8 cellular contexts compared by ENCODE assay signal in genomic region chrX:150363561-150364346, GRCh38. TPM values are rescaled to one million over a fixed set of nuclear protein-coding genes. Genes with fewer than 3 reads are reported as not detected.
DNase-seq lines count a peak whose midpoint lies in the region; ATAC-seq and TF ChIP-seq lines count a peak whose summit lies in the region.

No MANE protein-coding gene starts in this region.

- no peaks in the 10 kb centered on the region for H3K36me3 Mint-ChIP-seq in activated naive CD4-positive, alpha-beta T cell treated with anti-CD3 and anti-CD28 coated beads, Interleukin-2, amount 10 ng/mL, durations not matched to agents 7 days and 5 days
- no peaks in the 10 kb centered on the region for H3K36me3 Mint-ChIP-seq in glutamatergic neuron (ENCODE audit: unreplicated experiment)

- TF ChIP-seq CTCF in C4-2B (conservative IDR thresholded peaks at IDR 0.05) (0 out of 2 replicates have a peak, but pooled peaks have one; percentile 10), glutamatergic neuron (IDR thresholded peaks at IDR 0.05; ENCODE audit: partially characterized antibody, unreplicated experiment) (no peak), omental fat pad (IDR thresholded peaks at IDR 0.05) (no peak)

- peaks cover 68% of the 10 kb centered on the region for H3K27me3 Mint-ChIP-seq in activated naive CD4-positive, alpha-beta T cell treated with anti-CD3 and anti-CD28 coated beads, Interleukin-2, amount 10 ng/mL, durations not matched to agents 7 days and 5 days
- H3K27me3 Mint-ChIP-seq in glutamatergic neuron (ENCODE audit: unreplicated experiment) = peaks cover 7% of the 10 kb centered on the region

- H3K9me3 Mint-ChIP-seq in activated naive CD4-positive, alpha-beta T cell treated with anti-CD3 and anti-CD28 coated beads, Interleukin-2, amount 10 ng/mL, durations not matched to agents 7 days and 5 days = no peaks in the 10 kb centered on the region
- peaks cover 5% of the 10 kb centered on the region for H3K9me3 Mint-ChIP-seq in glutamatergic neuron (ENCODE audit: unreplicated experiment)

- H3K4me3 Mint-ChIP-seq in activated naive CD4-positive, alpha-beta T cell treated with anti-CD3 and anti-CD28 coated beads, Interleukin-2, amount 10 ng/mL, durations not matched to agents 7 days and 5 days = peak overlapping the region; percentile 73
- H3K4me3 Mint-ChIP-seq in glutamatergic neuron (ENCODE audit: unreplicated experiment) = peak overlapping the region; percentile 46

- peaks cover 33% of the 10 kb centered on the region for H3K4me1 Mint-ChIP-seq in activated naive CD4-positive, alpha-beta T cell treated with anti-CD3 and anti-CD28 coated beads, Interleukin-2, amount 10 ng/mL, durations not matched to agents 7 days and 5 days
- peaks cover 5% of the 10 kb centered on the region for H3K4me1 Mint-ChIP-seq in glutamatergic neuron (ENCODE audit: low read depth, unreplicated experiment)

- no peak overlapping the region for H3K27ac Mint-ChIP-seq in activated naive CD4-positive, alpha-beta T cell treated with anti-CD3 and anti-CD28 coated beads, Interleukin-2, amount 10 ng/mL, durations not matched to agents 7 days and 5 days
- no peak overlapping the region for H3K27ac Mint-ChIP-seq in glutamatergic neuron (ENCODE audit: unreplicated experiment)

- ATAC-seq in omental fat pad (ENCODE audit: low FRiP score) = peak; percentile 1

- CTCF ChIA-PET in activated naive CD4-positive, alpha-beta T cell treated with anti-CD3 and anti-CD28 coated beads, Interleukin-2, amount 10 ng/mL, durations not matched to agents 7 days and 5 days (lab: Charles Lee) = interaction anchor here (1.1 to 4.9 kb wide), 4 partner anchors 121 to 414 kb away, joined by 3 to 70 read pairs (median 5); no protein-coding TSS in a partner anchor

- peak overlapping the region; percentile 23 for H3K4me3 ChIP-seq in Jurkat, Clone E6-1 (ENCODE audit: low read length)

- no peak for DNase-seq in Jurkat, Clone E6-1 (ENCODE audit: low read depth, low spot score)
- peak; percentile 36 for DNase-seq in activated naive CD4-positive, alpha-beta T cell treated with anti-CD3 and anti-CD28 coated beads, Interleukin-2, amount 10 ng/mL, durations not matched to agents 7 days and 5 days
- DNase-seq in glutamatergic neuron (peak; percentile 31), omental fat pad (ENCODE audit: low spot score) (no peak), NCI-H345 (lab: John Stamatoyannopoulos, UW) (no peak), NK-92 (lab: John Stamatoyannopoulos, UW; ENCODE audit: unreplicated experiment) (no peak)
- DNase-seq in stimulated activated naive CD4-positive, alpha-beta T cell treated with Interleukin-2 at 50 U/mL for 16 hours (lab: John Stamatoyannopoulos, UW) = no peak

- H3K27ac ChIP-seq in C4-2B = peak overlapping the region; percentile 30

RNA-seq across cellular contexts. Expression of gene MAMLD1, which starts 0.6 kb away (rescaled TPM):
- 2.3 TPM for polyA plus RNA-seq in Jurkat, Clone E6-1 (2012; ENCODE audit: insufficient read depth, insufficient read length)
- 0.25 TPM for total RNA-seq in glutamatergic neuron (ENCODE audit: unreplicated experiment)
- 10 to 100 TPM in 1 of 4 donors, 1 to 10 TPM in 3; 4.5 to 10.3 (median 6.2) TPM for total RNA-seq in omental fat pad

Comparison
In these comparisons a context has a peak if more than half of its experiments do, and no peak if none do; other contexts are left out.
1. DNase-seq: peak in activated naive CD4-positive, alpha-beta T cell treated with anti-CD3 and anti-CD28 coated beads, Interleukin-2, amount 10 ng/mL, durations not matched to agents 7 days and 5 days (single experiment) and glutamatergic neuron (single experiment); none in Jurkat, Clone E6-1 (single experiment), omental fat pad (single experiment), stimulated activated naive CD4-positive, alpha-beta T cell treated with Interleukin-2 at 50 U/mL for 16 hours (single experiment), NCI-H345 (single experiment) and NK-92 (single experiment).